20 cellular contexts compared by ENCODE assay signal in the genomic region with DNA sequence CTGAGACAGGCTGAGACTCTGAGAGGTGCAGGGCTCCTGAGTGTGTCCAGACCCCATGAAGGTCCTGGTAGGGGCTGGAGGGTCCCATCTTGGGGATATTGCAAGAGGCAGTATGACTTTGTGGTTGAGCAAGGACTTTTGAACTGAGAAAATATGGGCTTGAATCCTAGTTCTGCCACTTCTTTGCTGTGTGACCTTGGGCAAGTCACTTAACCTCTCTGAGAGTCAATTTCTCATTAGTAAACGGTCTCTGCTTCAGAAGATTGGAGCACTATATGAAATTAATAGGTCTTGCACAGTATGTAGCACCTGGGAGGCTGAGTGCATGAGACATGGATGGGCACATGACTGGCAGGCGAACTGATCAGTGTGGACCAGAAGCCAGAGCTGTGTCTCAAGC. TPM values are rescaled to one million over a fixed set of nuclear protein-coding genes. Genes with fewer than 3 reads are reported as not detected.
A peak's percentile ranks its signal among the peaks of the same experiment; 100 is the strongest.
DNase-seq lines count a peak whose midpoint lies in the region; ATAC-seq, FAIRE-seq and TF ChIP-seq lines count a peak whose summit lies in the region.
"Had no signal": no experiment of that assay in that cellular context is flagged by ENCODE, and none has a peak within 500 bp of the region (broad histone marks: within the 10 kb centered on the region; RNA-seq: fewer than 3 reads in every experiment).

No MANE protein-coding gene starts in this region.

- intact Hi-C loops in A673 (cut with micrococcal nuclease; ENCODE audit: unreplicated experiment): no loop called here

- H3K4me3 ChIP-seq in neural progenitor cell (no peak overlapping the region), A673 (ENCODE audit: low read depth, low read length, poor library complexity, severe bottlenecking) (no peak overlapping the region)

- H3K27ac ChIP-seq in caudate nucleus (ENCODE audit: low read depth, low read length): peak overlapping the region; percentile 99
- H3K27ac ChIP-seq in layer of hippocampus (ENCODE audit: low read depth, low read length): peak overlapping the region; percentile 100
- H3K27ac ChIP-seq in neural progenitor cell: no peak overlapping the region
- no peak overlapping the region for H3K27ac ChIP-seq in A673 (ENCODE audit: low read depth, low read length, poor library complexity, severe bottlenecking)

- DNase-seq in GM18507 (ENCODE audit: extremely low spot score, insufficient read length, low read depth) (no peak), caudate nucleus (lab: John Stamatoyannopoulos, UW) (no peak), neural progenitor cell (ENCODE audit: low spot score) (no peak), A673 (ENCODE audit: low spot score) (no peak)
- DNase-seq: ACHN; CD4-positive, alpha-beta memory T cell; DMS79 treated with DMSO at 0.1 percent for 48 hours; NCI-H1417 treated with DMSO at 0.1 percent for 48 hours; NCI-H2171 treated with DMSO at 0.1 percent for 48 hours; NCI-H510A; NCI-H82 had no signal

- H3K36me3 Mint-ChIP-seq in stimulated activated memory B cell treated with anti-CD40 and anti-IgM and Interleukin-4, amounts not matched to agents 10 μg/mL and 1 μg/mL and 100 μg/mL, for 72 hours: peaks cover 48% of the 10 kb centered on the region
- no peaks in the 10 kb centered on the region for H3K36me3 Mint-ChIP-seq in neural progenitor cell

- TF ChIP-seq CTCF in neural progenitor cell (IDR thresholded peaks at IDR 0.05) (no peak), A673 (conservative IDR thresholded peaks at IDR 0.05; ENCODE audit: low read depth, low read length) (no peak)

- CTCF ChIA-PET in A673 (lab: Charles Lee): no interaction called here

- no peak overlapping the region for H3K9ac ChIP-seq in neural progenitor cell

- H3K4me2 ChIP-seq in neural progenitor cell: no peak overlapping the region

- peak overlapping the region; percentile 93 for H3K27ac Mint-ChIP-seq in stimulated activated memory B cell treated with anti-CD40 and anti-IgM and Interleukin-4, amounts not matched to agents 10 μg/mL and 1 μg/mL and 100 μg/mL, for 72 hours
- no peak overlapping the region for H3K27ac Mint-ChIP-seq in neural progenitor cell

- no peak overlapping the region for H3K4me3 Mint-ChIP-seq in stimulated activated memory B cell treated with anti-CD40 and anti-IgM and Interleukin-4, amounts not matched to agents 10 μg/mL and 1 μg/mL and 100 μg/mL, for 72 hours
- no peak overlapping the region for H3K4me3 Mint-ChIP-seq in neural progenitor cell
- H3K4me3 Mint-ChIP-seq: CD4-positive, alpha-beta memory T cell had no signal

- H4K20me1 ChIP-seq in neural progenitor cell (ENCODE audit: low read depth): no peaks in the 10 kb centered on the region

- H3K9me3 ChIP-seq in neural progenitor cell (ENCODE audit: low read depth): no peaks in the 10 kb centered on the region
- no peaks in the 10 kb centered on the region for H3K9me3 ChIP-seq in A673 (ENCODE audit: low read depth, low read length, poor library complexity, severe bottlenecking)

- no peak for ATAC-seq in stimulated activated memory B cell treated with anti-CD40 and anti-IgM and Interleukin-4, amounts not matched to agents 10 μg/mL and 1 μg/mL and 100 μg/mL, for 72 hours
- no peak for ATAC-seq in GM19351 (IDR thresholded peaks at IDR 0.05; ENCODE audit: unreplicated experiment)
- ATAC-seq: Panc1 had no signal

- POLR2A ChIA-PET in A673 (lab: Charles Lee; ENCODE audit: low non-redundant PET): no interaction called here

- H3K4me1 ChIP-seq in neural progenitor cell: no peaks in the 10 kb centered on the region
- H3K4me1 ChIP-seq in A673 (ENCODE audit: insufficient read depth, low read length, poor library complexity, severe bottlenecking): peaks cover 13% of the 10 kb centered on the region

- peak; percentile 15 for FAIRE-seq in GM18507 (lab: Jason Lieb, UNC)
- FAIRE-seq: D721Med, G401.6, H54 had no signal

- H3K27me3 ChIP-seq in layer of hippocampus (ENCODE audit: control insufficient read depth, insufficient read depth, low read length): no peaks in the 10 kb centered on the region
- no peaks in the 10 kb centered on the region for H3K27me3 ChIP-seq in neural progenitor cell
- no peaks in the 10 kb centered on the region for H3K27me3 ChIP-seq in A673 (replicated peaks; ENCODE audit: insufficient read depth, low read depth, low read length, poor library complexity)

- H3K79me2 ChIP-seq in neural progenitor cell (ENCODE audit: low read depth): no peaks in the 10 kb centered on the region

- BruUV-seq in A673 (replicated peaks; lab: Mats Ljungman, UMichigan): no TSS peak

- H3K36me3 ChIP-seq in neural progenitor cell (no peaks in the 10 kb centered on the region), A673 (ENCODE audit: insufficient read depth, low read length, poor library complexity, severe bottlenecking) (no peaks in the 10 kb centered on the region)

- no peaks in the 10 kb centered on the region for H3K27me3 Mint-ChIP-seq in stimulated activated memory B cell treated with anti-CD40 and anti-IgM and Interleukin-4, amounts not matched to agents 10 μg/mL and 1 μg/mL and 100 μg/mL, for 72 hours
- H3K27me3 Mint-ChIP-seq in neural progenitor cell (ENCODE audit: insufficient read depth, low read depth): peaks cover 2% of the 10 kb centered on the region
- H3K27me3 Mint-ChIP-seq: CD4-positive, alpha-beta memory T cell had no signal

- H2AFZ ChIP-seq in neural progenitor cell (replicated peaks): no peak overlapping the region

- H3F3A ChIP-seq in neural progenitor cell (ENCODE audit: low read depth): no peaks in the 10 kb centered on the region

- H3K4me1 Mint-ChIP-seq in stimulated activated memory B cell treated with anti-CD40 and anti-IgM and Interleukin-4, amounts not matched to agents 10 μg/mL and 1 μg/mL and 100 μg/mL, for 72 hours: peaks cover 60% of the 10 kb centered on the region
- peaks cover 10% of the 10 kb centered on the region for H3K4me1 Mint-ChIP-seq in neural progenitor cell

- no peaks in the 10 kb centered on the region for H3K9me3 Mint-ChIP-seq in stimulated activated memory B cell treated with anti-CD40 and anti-IgM and Interleukin-4, amounts not matched to agents 10 μg/mL and 1 μg/mL and 100 μg/mL, for 72 hours
- no peaks in the 10 kb centered on the region for H3K9me3 Mint-ChIP-seq in neural progenitor cell
- H3K9me3 Mint-ChIP-seq: CD4-positive, alpha-beta memory T cell had no signal

RNA-seq across cellular contexts. Expression of gene TFEB, which starts 42.7 kb away (rescaled TPM):
- total RNA-seq in neural progenitor cell (ENCODE audit: low replicate concordance): 0.13 and 0.46 TPM in 2 replicates
- 1.8 and 2.8 TPM in 2 replicates for total RNA-seq in A673 (2021)

RNA-seq across cellular contexts. Expression of gene PGC, which starts 54.5 kb away (rescaled TPM):
- total RNA-seq in neural progenitor cell (ENCODE audit: low replicate concordance) (not detected in 2 replicates), A673 (2021) (not detected in 2 replicates)
- total RNA-seq: CD4-positive, alpha-beta memory T cell; LHCN-M2; Right ventricle myocardium superior had no signal

RNA-seq across cellular contexts. Expression of gene MDFI, which starts 54.5 kb away (rescaled TPM):
- total RNA-seq in neural progenitor cell (ENCODE audit: low replicate concordance) (29.5 and 87.4 TPM in 2 replicates), A673 (2021) (342 and 346 TPM in 2 replicates)
- total RNA-seq: CD4-positive, alpha-beta memory T cell had no signal

Comparison
In these comparisons a context has a peak if more than half of its experiments do, and no peak if none do; other contexts are left out.
1. H3K27ac ChIP-seq: peak in caudate nucleus (single experiment) and layer of hippocampus (single experiment); none in neural progenitor cell (single experiment) and A673 (single experiment).